2 cellular contexts compared by ENCODE assay signal in the genomic region with DNA sequence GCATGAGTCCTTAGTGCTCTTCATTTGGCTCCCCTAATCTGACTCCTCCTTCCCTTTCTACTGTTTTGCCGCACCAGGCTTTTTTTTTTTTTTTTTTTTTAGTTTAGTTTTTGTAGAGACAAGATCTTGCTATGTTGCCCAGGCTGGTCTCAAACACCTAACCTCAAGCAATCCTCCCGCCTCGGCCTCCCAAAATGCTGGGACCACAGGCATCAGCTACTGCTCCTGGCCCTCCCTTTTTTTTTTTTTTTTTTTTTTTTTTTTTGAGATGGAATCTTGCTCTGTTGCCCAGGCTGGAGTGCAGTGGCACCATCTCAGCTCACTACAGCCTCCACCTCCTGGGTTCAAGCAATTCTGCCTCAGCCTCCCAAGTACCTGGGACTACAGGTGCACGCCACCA. TPM values are rescaled to one million over a fixed set of nuclear protein-coding genes. Genes with fewer than 3 reads are reported as not detected.
"Had no signal": no experiment of that assay in that cellular context is flagged by ENCODE, and none has a peak within 500 bp of the region (broad histone marks: within the 10 kb centered on the region; RNA-seq: fewer than 3 reads in every experiment).

No MANE protein-coding gene starts in this region.

RNA-seq across cellular contexts. Expression of gene HPX, which starts 48.5 kb away (rescaled TPM):
- total RNA-seq: myocyte, SJCRH30 had no signal
